In the genomic region with DNA sequence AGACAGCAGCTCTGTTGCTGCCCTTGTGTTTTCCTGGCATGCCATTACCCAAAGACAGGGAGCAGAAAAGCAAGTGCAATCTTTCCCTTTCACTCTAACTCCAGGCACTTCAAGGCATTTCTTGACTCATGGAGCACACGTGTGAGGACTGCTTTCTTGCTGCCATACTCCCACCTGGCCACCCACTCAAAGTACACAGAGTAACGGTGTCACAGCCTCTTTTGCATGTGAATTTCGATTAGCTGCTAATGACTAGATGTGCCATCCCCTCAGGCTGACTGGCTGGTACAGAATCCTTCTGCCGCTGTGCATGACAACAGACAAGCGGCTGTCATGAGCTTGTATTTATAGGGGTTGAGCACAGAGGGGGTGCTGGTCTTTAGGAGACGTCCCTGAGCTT, we compare ENCODE assay signal across 26 cellular contexts.
"Had no signal": no experiment of that assay in that cellular context is flagged by ENCODE, and none has a peak within 500 bp of the region (broad histone marks: within the 10 kb centered on the region; RNA-seq: fewer than 3 reads in every experiment).

No MANE protein-coding gene starts in this region.

- ATAC-seq: activated CD8-positive, alpha-beta memory T cell treated with anti-CD3 and anti-CD28 coated beads, Interleukin-2, amount 10 ng/mL, durations not matched to agents 7 days and 5 days; activated CD8-positive, alpha-beta T cell treated with anti-CD3 and anti-CD28 coated beads, Interleukin-2, amount 10 ng/mL, durations not matched to agents 7 days and 5 days; activated naive CD4-positive, alpha-beta T cell treated with anti-CD3 and anti-CD28 coated beads, Interleukin-2, amount 50 U/mL, for 72 hours; activated T-cell treated with anti-CD3 and anti-CD28 coated beads, Interleukin-2, amount 50 U/mL, for 72 hours; WTC11 had no signal

- H3K27me3 ChIP-seq: hepatocyte, neutrophil, ovary, right atrium auricular region, tibial nerve had no signal

- H3K4me3 Mint-ChIP-seq: activated CD8-positive, alpha-beta memory T cell treated with anti-CD3 and anti-CD28 coated beads, Interleukin-2, amount 10 ng/mL, durations not matched to agents 7 days and 5 days; activated CD8-positive, alpha-beta T cell treated with anti-CD3 and anti-CD28 coated beads, Interleukin-2, amount 10 ng/mL, durations not matched to agents 7 days and 5 days; activated T-cell treated with anti-CD3 and anti-CD28 coated beads, Interleukin-2, amount 50 U/mL, for 72 hours; nephron progenitor cell; WTC11 had no signal

- H3K79me2 ChIP-seq: hepatocyte had no signal

- H2AFZ ChIP-seq: hepatocyte had no signal

- DNase-seq: activated CD4-positive, alpha-beta T cell treated with anti-CD3 and anti-CD28 coated beads for 1 hour; activated CD4-positive, alpha-beta T cell treated with anti-CD3 and anti-CD28 coated beads, Interleukin-2, amount 50 U/mL, for 1 hour; activated CD8-positive, alpha-beta memory T cell treated with anti-CD3 and anti-CD28 coated beads, Interleukin-2, amount 10 ng/mL, durations not matched to agents 7 days and 5 days; activated CD8-positive, alpha-beta T cell treated with anti-CD3 and anti-CD28 coated beads, Interleukin-2, amount 10 ng/mL, durations not matched to agents 7 days and 5 days; activated naive CD4-positive, alpha-beta T cell; activated T-cell treated with anti-CD3 and anti-CD28 coated beads, Interleukin-2, amount 50 U/mL, for 72 hours; dermis blood vessel endothelial cell; effector CD8-positive, alpha-beta T cell; islet precursor cell; left ventricle myocardium inferior; nephron progenitor cell; ovary; stimulated activated CD4-positive, alpha-beta T cell treated with anti-CD3 and anti-CD28 coated beads, Interleukin-2, amount 100 ng/mL, for 24 hours; stimulated activated naive CD4-positive, alpha-beta T cell; T-helper 2 cell had no signal

- H3K27me3 Mint-ChIP-seq: activated CD8-positive, alpha-beta memory T cell treated with anti-CD3 and anti-CD28 coated beads, Interleukin-2, amount 10 ng/mL, durations not matched to agents 7 days and 5 days; naive B cell had no signal

- H3K27ac Mint-ChIP-seq: activated CD8-positive, alpha-beta memory T cell treated with anti-CD3 and anti-CD28 coated beads, Interleukin-2, amount 10 ng/mL, durations not matched to agents 7 days and 5 days; activated CD8-positive, alpha-beta T cell treated with anti-CD3 and anti-CD28 coated beads, Interleukin-2, amount 10 ng/mL, durations not matched to agents 7 days and 5 days; activated naive CD4-positive, alpha-beta T cell treated with anti-CD3 and anti-CD28 coated beads, Interleukin-2, amount 50 U/mL, for 72 hours; activated T-cell treated with anti-CD3 and anti-CD28 coated beads, Interleukin-2, amount 50 U/mL, for 72 hours; nephron progenitor cell; WTC11 had no signal

- H3K9me3 Mint-ChIP-seq: activated naive CD4-positive, alpha-beta T cell treated with anti-CD3 and anti-CD28 coated beads, Interleukin-2, amount 50 U/mL, for 72 hours; activated T-cell treated with anti-CD3 and anti-CD28 coated beads, Interleukin-2, amount 50 U/mL, for 72 hours; WTC11 had no signal

- H3K27ac ChIP-seq: epithelial cell of prostate, hepatocyte, left ventricle myocardium inferior, neutrophil, ovary, prostate gland, right atrium auricular region had no signal

- H3K36me3 Mint-ChIP-seq: activated CD8-positive, alpha-beta memory T cell treated with anti-CD3 and anti-CD28 coated beads, Interleukin-2, amount 10 ng/mL, durations not matched to agents 7 days and 5 days; activated naive CD4-positive, alpha-beta T cell treated with anti-CD3 and anti-CD28 coated beads, Interleukin-2, amount 50 U/mL, for 72 hours; WTC11 had no signal

- H3K4me1 ChIP-seq: prostate gland had no signal

- H3K4me2 ChIP-seq: hepatocyte, smooth muscle cell had no signal

- H3K4me1 Mint-ChIP-seq: activated CD8-positive, alpha-beta memory T cell treated with anti-CD3 and anti-CD28 coated beads, Interleukin-2, amount 10 ng/mL, durations not matched to agents 7 days and 5 days had no signal

- H3K4me3 ChIP-seq: hepatocyte, left ventricle myocardium inferior, lung, ovary, prostate gland, right atrium auricular region, smooth muscle cell, tibial nerve had no signal
